In genomic region chr1:202433155-202434043, GRCh38 we compare ENCODE assay signal across 19 cellular contexts.
"Had no signal": no experiment of that assay in that cellular context is flagged by ENCODE, and none has a peak within 500 bp of the region (broad histone marks: within the 10 kb centered on the region; RNA-seq: fewer than 3 reads in every experiment).

No MANE protein-coding gene starts in this region.

- H3K4me2 ChIP-seq: smooth muscle cell had no signal

- H3K4me3 ChIP-seq: colonic mucosa, left lung, psoas muscle, smooth muscle cell, thyroid gland, uterus had no signal

- H3K4me1 ChIP-seq: colonic mucosa, foreskin keratinocyte, left lung, thyroid gland, uterus had no signal

- H3K27ac ChIP-seq: colonic mucosa, foreskin keratinocyte, left lung, psoas muscle, thyroid gland, uterus had no signal

- FAIRE-seq: islet of Langerhans had no signal

- H3K36me3 ChIP-seq: colonic mucosa, uterus had no signal

- ATAC-seq: foreskin keratinocyte, left lung, psoas muscle had no signal

- H3K9me3 ChIP-seq: colonic mucosa, left lung, psoas muscle, thyroid gland, uterus had no signal

- H3K27me3 ChIP-seq: colonic mucosa, foreskin keratinocyte, left lung, thyroid gland, uterus had no signal

- DNase-seq: colonic mucosa; dermis blood vessel endothelial cell; erythroblast; foreskin keratinocyte; head of caudate nucleus; hypothalamus; kidney glomerular epithelial cell; left lung; mesenchymal stem cell; naive B cell; occipital lobe; psoas muscle; retina; stimulated activated CD4-positive, alpha-beta T cell treated with anti-CD3 and anti-CD28 coated beads, Interleukin-2, amount 100 ng/mL, for 48 hours; stimulated activated naive CD4-positive, alpha-beta T cell treated with Interleukin-2 at 50 U/mL for 16 hours; thyroid gland; uterus had no signal
